ENCODE assay signal across 16 cellular contexts in the genomic region with DNA sequence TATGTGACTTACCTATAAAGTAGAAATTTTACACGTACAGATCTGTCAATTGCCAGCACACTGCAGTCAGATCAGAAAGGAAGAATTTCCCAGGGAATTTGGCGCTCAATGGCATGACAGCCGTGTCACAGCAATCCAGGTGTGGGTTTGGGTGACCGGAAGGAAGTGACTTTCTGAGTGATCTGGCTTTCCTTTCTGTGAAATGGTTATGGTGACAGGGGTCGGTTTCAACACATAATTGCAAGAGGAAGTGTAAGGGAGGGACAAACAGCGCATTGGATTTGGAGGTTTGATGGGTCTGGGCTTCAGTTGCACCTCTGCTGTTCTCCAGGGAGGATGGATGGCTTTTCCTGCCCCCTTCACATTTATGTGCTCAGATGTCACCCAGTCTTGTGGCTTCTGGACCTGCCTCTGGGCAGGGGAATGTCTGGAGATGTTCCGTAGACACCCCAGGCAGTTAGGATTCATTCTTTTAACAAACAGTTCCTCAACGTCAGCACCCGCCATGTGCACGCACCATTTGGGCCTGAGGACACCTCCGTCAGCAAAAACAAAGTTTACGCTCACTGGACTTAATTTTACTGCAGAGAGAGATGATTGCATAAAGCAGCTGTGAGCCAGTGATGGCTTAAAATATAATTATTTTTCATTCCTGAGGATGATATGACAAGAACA. TPM values are rescaled to one million over a fixed set of nuclear protein-coding genes. Genes with fewer than 3 reads are reported as not detected.
DNase-seq lines count a peak whose midpoint lies in the region; ATAC-seq, FAIRE-seq and TF ChIP-seq lines count a peak whose summit lies in the region.
"Had no signal": no experiment of that assay in that cellular context is flagged by ENCODE, and none has a peak within 500 bp of the region (broad histone marks: within the 10 kb centered on the region; RNA-seq: fewer than 3 reads in every experiment).

No MANE protein-coding gene starts in this region.

- H3K36me3 Mint-ChIP-seq in activated T-helper 17 cell treated with anti-CD3 and anti-CD28 coated beads, Interleukin-2, amount 50 U/mL, for 72 hours (ENCODE audit: low read depth): peaks cover 84% of the 10 kb centered on the region
- peaks cover 0 to 49% (median 25%) of the 10 kb centered on the region in 3 donors for H3K36me3 Mint-ChIP-seq in naive thymus-derived CD8-positive, alpha-beta T cell

- FAIRE-seq in GM12891 (lab: Jason Lieb, UNC): peak; percentile 65
- FAIRE-seq: TTC549 had no signal

- TF ChIP-seq POLR2A in GM12891 (IDR thresholded peaks at IDR 0.05; ENCODE audit: low read depth, low read length): no peak

- peak overlapping the region; percentile 15 for H3K4me3 Mint-ChIP-seq in activated T-helper 17 cell treated with anti-CD3 and anti-CD28 coated beads, Interleukin-2, amount 50 U/mL, for 72 hours
- peak overlapping the region in 4 of 10 donors; percentile 30 to 67 (median 32) for H3K4me3 Mint-ChIP-seq in naive thymus-derived CD8-positive, alpha-beta T cell

- POLR2A ChIA-PET in naive thymus-derived CD8-positive, alpha-beta T cell (lab: Charles Lee): interaction anchor here (0.5 to 1.3 kb wide), 2 partner anchors 32 to 129 kb away, joined by 3 to 4 read pairs; no protein-coding TSS in a partner anchor

- no peak for ATAC-seq in activated T-helper 17 cell treated with anti-CD3 and anti-CD28 coated beads, Interleukin-2, amount 50 U/mL, for 72 hours (replicated peaks)
- no peak for ATAC-seq in naive thymus-derived CD8-positive, alpha-beta T cell
- no peak for ATAC-seq in HG03571 (IDR thresholded peaks at IDR 0.05; ENCODE audit: unreplicated experiment)
- ATAC-seq: HCT116, PC-3 had no signal

- peak overlapping the region; percentile 43 for H3K27ac Mint-ChIP-seq in activated T-helper 17 cell treated with anti-CD3 and anti-CD28 coated beads, Interleukin-2, amount 50 U/mL, for 72 hours
- H3K27ac Mint-ChIP-seq in naive thymus-derived CD8-positive, alpha-beta T cell: peak overlapping the region in 7 of 10 donors; percentile 14 to 99 (median 56)
- H3K27ac Mint-ChIP-seq: IgD-negative memory B cell had no signal

- no peaks in the 10 kb centered on the region for H3K27me3 Mint-ChIP-seq in activated T-helper 17 cell treated with anti-CD3 and anti-CD28 coated beads, Interleukin-2, amount 50 U/mL, for 72 hours
- no peaks in the 10 kb centered on the region for H3K27me3 Mint-ChIP-seq in naive thymus-derived CD8-positive, alpha-beta T cell
- H3K27me3 Mint-ChIP-seq: IgD-negative memory B cell had no signal

- H3K9me3 Mint-ChIP-seq in activated T-helper 17 cell treated with anti-CD3 and anti-CD28 coated beads, Interleukin-2, amount 50 U/mL, for 72 hours: no peaks in the 10 kb centered on the region
- no peaks in the 10 kb centered on the region for H3K9me3 Mint-ChIP-seq in naive thymus-derived CD8-positive, alpha-beta T cell
- H3K9me3 Mint-ChIP-seq: IgD-negative memory B cell had no signal

- peak; percentile 57 for DNase-seq in CD1c-positive myeloid dendritic cell (ENCODE audit: extremely low spot score)
- no peak for DNase-seq in GM12891 (ENCODE audit: insufficient read length, low spot score)
- no peak for DNase-seq in naive thymus-derived CD8-positive, alpha-beta T cell
- no peak for DNase-seq in HPDE6-E6E7 (ENCODE audit: extremely low spot score)
- DNase-seq in NK-92 treated with Interleukin-12 subunit alpha and Interleukin-12 subunit beta, amount 100 ng/mL, for 24 hours (lab: John Stamatoyannopoulos, UW): no peak
- DNase-seq: activated effector memory CD4-positive, alpha-beta T cell treated with Interleukin-2 at 50 U/mL for 16 hours; colonic mucosa; foreskin fibroblast; kidney glomerular epithelial cell; NCI-H2081 treated with DMSO at 0.1 percent for 48 hours; PC-3 had no signal

- peaks cover 45% of the 10 kb centered on the region for H3K4me1 Mint-ChIP-seq in activated T-helper 17 cell treated with anti-CD3 and anti-CD28 coated beads, Interleukin-2, amount 50 U/mL, for 72 hours
- H3K4me1 Mint-ChIP-seq in naive thymus-derived CD8-positive, alpha-beta T cell: peaks cover 36 to 92% (median 84%) of the 10 kb centered on the region in 4 donors

TF ChIP-seq in GM12891, 5 proteins besides CTCF, POLR2A, EP300 and RAD21:
- TF ChIP-seq POLR2AphosphoS5 (IDR thresholded peaks at IDR 0.05; ENCODE audit: low read depth, low read length) (no peak), POU2F2 (IDR thresholded peaks at IDR 0.05; ENCODE audit: low read depth, low read length) (no peak), TAF1 (IDR thresholded peaks at IDR 0.05; ENCODE audit: low read depth, low read length) (no peak), SPI1 (IDR thresholded peaks at IDR 0.05; ENCODE audit: low read depth, low read length) (peak; percentile 43; the same call in 1 of the 2 replicates), PAX5 (IDR thresholded peaks at IDR 0.05; ENCODE audit: insufficient read depth, low read length, severe bottlenecking) (no peak)

RNA-seq across cellular contexts. Expression of gene MBP, which starts 37.1 kb away (rescaled TPM):
- polyA plus RNA-seq in GM12891 (2012; ENCODE audit: low read depth, missing spikeins): 16.8 TPM
- total RNA-seq in activated T-helper 17 cell treated with anti-CD3 and anti-CD28 coated beads, Interleukin-2, amount 50 U/mL, for 72 hours: 10 to 100 TPM; 55.7 to 66.5 TPM
- total RNA-seq in naive thymus-derived CD8-positive, alpha-beta T cell: 100 to 1,000 TPM in 1 of 2 experiments, 10 to 100 TPM in 1; 99.9 to 108 TPM
- polyA plus RNA-seq in naive thymus-derived CD8-positive, alpha-beta T cell: 100 to 1,000 TPM in 2 of 3 donors, 10 to 100 TPM in 1; 89.2 to 148 (median 105) TPM
